ENCODE assay signal across 8 cellular contexts in genomic region chr7:17298102-17298839, GRCh38. TPM values are rescaled to one million over a fixed set of nuclear protein-coding genes. Genes with fewer than 3 reads are reported as not detected.
DNase-seq lines count a peak whose midpoint lies in the region; ATAC-seq and TF ChIP-seq lines count a peak whose summit lies in the region.

Gene AHR, plus strand, starts transcription at chr7:17298652. Its CDS starts 613 bp downstream, at chr7:17299265.

- DNase-seq in ACHN, result peak; percentile 98
- peak; percentile 91 for DNase-seq in NCI-H460 (ENCODE audit: extremely low read depth, low read depth)
- DNase-seq in activated CD4-positive, alpha-beta T cell treated with anti-CD3 and anti-CD28 coated beads for 48 hours, result peak; percentile 93
- DNase-seq in coronary artery (ENCODE audit: low spot score), result peak; percentile 95
- peak; percentile 91 for DNase-seq in left lobe of liver (ENCODE audit: low spot score)
- DNase-seq in stimulated activated CD4-positive, alpha-beta T cell treated with anti-CD3 and anti-CD28 coated beads, Interleukin-2, amount 100 ng/mL, for 4 hours (ENCODE audit: low read depth), result peak; percentile 79

- no peak for TF ChIP-seq CTCF in coronary artery (IDR thresholded peaks at IDR 0.05)

- ATAC-seq in GM18867 (IDR thresholded peaks at IDR 0.05; ENCODE audit: unreplicated experiment) (peak; percentile 56), HG03103 (IDR thresholded peaks at IDR 0.05; ENCODE audit: low read depth, unreplicated experiment) (peak; percentile 42), left lobe of liver (peak; percentile 88)

- in situ Hi-C loops in ACHN (cut with HindIII; ENCODE audit: low pct_ligation_motif_present, low pct_unique_long_range_greater_than_20kb, low sequenced_read_pairs), result no loop called here

- peak within 1 kb of the TSS; percentile 99 for H3K4me3 ChIP-seq in coronary artery

- peak within 1 kb of the TSS; percentile 96 for H3K27ac ChIP-seq in coronary artery

RNA-seq across cellular contexts. Expression of gene AHR, which starts in this region (rescaled TPM):
- 117 and 122 TPM in 2 replicates for total RNA-seq in NCI-H460 (2014; rRNA removed; shearing (Covaris generic))
- 22.8 and 34.1 TPM in 2 replicates for polyA plus RNA-seq in NCI-H460 (2014; cell fraction: nucleus; rRNA removed)
- 24.7 TPM for total RNA-seq in left lobe of liver

Comparison
In these comparisons a context has a peak if more than half of its experiments do, and no peak if none do; other contexts are left out.
1. Peak in every context shown above with its lines: DNase-seq, ATAC-seq, H3K4me3 ChIP-seq and H3K27ac ChIP-seq.